In the genomic region with DNA sequence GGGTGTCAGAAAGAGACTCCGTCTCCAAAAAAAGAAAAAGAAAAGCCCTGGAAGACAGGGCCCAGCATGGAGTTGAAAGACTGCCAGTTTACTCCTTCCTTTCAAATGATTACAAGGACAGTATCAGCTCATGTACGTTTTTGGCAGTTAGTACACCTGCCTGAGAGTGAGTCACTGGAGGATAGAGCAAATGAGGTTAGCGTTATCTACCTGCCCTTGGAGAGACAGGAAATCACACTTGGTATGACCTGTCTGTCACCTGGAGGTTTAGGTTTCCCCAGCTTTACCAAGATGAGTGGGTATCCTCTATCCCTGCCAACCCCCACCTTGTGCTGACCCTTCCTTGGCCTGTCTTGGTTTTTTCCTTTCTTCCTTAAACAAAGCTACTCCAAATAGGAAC, we compare ENCODE assay signal across 9 cellular contexts.
DNase-seq lines count a peak whose midpoint lies in the region; ATAC-seq and TF ChIP-seq lines count a peak whose summit lies in the region.
"Had no signal": no experiment of that assay in that cellular context is flagged by ENCODE, and none has a peak within 500 bp of the region (broad histone marks: within the 10 kb centered on the region; RNA-seq: fewer than 3 reads in every experiment).

No MANE protein-coding gene starts in this region.

- ATAC-seq in GM19455 (IDR thresholded peaks at IDR 0.05; ENCODE audit: unreplicated experiment) (no peak), HG02840 (IDR thresholded peaks at IDR 0.05; ENCODE audit: low FRiP score, unreplicated experiment) (no peak), GM19397 (IDR thresholded peaks at IDR 0.05; ENCODE audit: unreplicated experiment) (no peak), HG03108 (IDR thresholded peaks at IDR 0.05; ENCODE audit: unreplicated experiment) (no peak)

- no peak for TF ChIP-seq POLR2A in prostate gland (IDR thresholded peaks at IDR 0.05)

- intact Hi-C loops in prostate gland (cut with DNase I), result no loop called here

- no peak overlapping the region for H2AFZ ChIP-seq in GM23248

- DNase-seq in GM23248 (no peak), NCI-H526 treated with DMSO at 0.1 percent for 48 hours (lab: John Stamatoyannopoulos, UW) (peak; percentile 29), prostate gland (ENCODE audit: low spot score) (peak; percentile 17)
- DNase-seq: SHP77 treated with DMSO at 0.1 percent for 48 hours had no signal

- peaks cover 81% of the 10 kb centered on the region for H3K79me2 ChIP-seq in GM23248 (ENCODE audit: insufficient read depth)

- WGBS in GM23248 (ENCODE audit: low coverage in 1 of 2, low lambda C conversion rate in 2 of 2, missing lambda C conversion rate in 2 of 2), 2 experiments, result 29 to 41% methylated on average over 3 of the region's 3 CpGs
- WGBS in esophagus, 2 donors, result 15 to 21% methylated on average over 3 of the region's 3 CpGs
- WGBS in prostate gland, result 12% methylated on average over 3 of the region's 3 CpGs

- TF ChIP-seq CTCF in prostate gland (IDR thresholded peaks at IDR 0.05), result no peak

- H3K27ac ChIP-seq in GM23248, result peak overlapping the region; percentile 50; the same call in 1 of the 2 replicates
- H3K27ac ChIP-seq in esophagus (ENCODE audit: low read depth in 2 of 2, low read length in 1 of 2), result peak overlapping the region; percentile 52 to 55
- peak overlapping the region; percentile 49 to 50 for H3K27ac ChIP-seq in prostate gland

- H3K9ac ChIP-seq in GM23248, result peak overlapping the region; percentile 14; the same call in 1 of the 2 replicates

- no peaks in the 10 kb centered on the region for H3K9me3 ChIP-seq in GM23248 (ENCODE audit: low read depth)
- H3K9me3 ChIP-seq in esophagus (ENCODE audit: control insufficient read depth in 2 of 2, insufficient read depth in 1 of 2, low read depth in 1 of 2, low read length in 1 of 2), result no peaks in the 10 kb centered on the region
- no peaks in the 10 kb centered on the region for H3K9me3 ChIP-seq in prostate gland

- H3K9me2 ChIP-seq in GM23248 (ENCODE audit: insufficient read depth), result no peaks in the 10 kb centered on the region

- in situ Hi-C loops in GM23248 (cut with MboI), result no loop called here

- H3K4me1 ChIP-seq in GM23248 (ENCODE audit: insufficient read depth) (peaks cover 81% of the 10 kb centered on the region), esophagus (ENCODE audit: control insufficient read depth in 2 of 2, insufficient read depth in 2 of 2, low read length in 1 of 2) (peaks cover 3 to 6% of the 10 kb centered on the region in 2 donors), prostate gland (replicated peaks) (peaks cover 12% of the 10 kb centered on the region)

- no peaks in the 10 kb centered on the region for H4K20me1 ChIP-seq in GM23248 (ENCODE audit: insufficient read depth)

- H3K36me3 ChIP-seq in GM23248 (ENCODE audit: low read depth) (no peaks in the 10 kb centered on the region), esophagus (ENCODE audit: control insufficient read depth in 2 of 2, insufficient read depth in 2 of 2, low read length in 1 of 2) (peaks cover 0 to 2% of the 10 kb centered on the region in 2 donors), prostate gland (no peaks in the 10 kb centered on the region)

- H3F3A ChIP-seq in GM23248 (ENCODE audit: insufficient read depth), result peaks cover 58% of the 10 kb centered on the region

- H3K4me2 ChIP-seq in GM23248 (ENCODE audit: unreplicated experiment), result peak overlapping the region; percentile 72

- H3K27me3 ChIP-seq in GM23248 (replicated peaks; ENCODE audit: insufficient read depth) (no peaks in the 10 kb centered on the region), esophagus (ENCODE audit: control insufficient read depth in 1 of 2, insufficient read depth in 2 of 2, low read length in 2 of 2) (no peaks in the 10 kb centered on the region), prostate gland (replicated peaks; ENCODE audit: insufficient read depth) (no peaks in the 10 kb centered on the region)

- H3K4me3 ChIP-seq in GM23248 (no peak overlapping the region), esophagus (ENCODE audit: low read depth in 1 of 2, low read length in 2 of 2) (no peak overlapping the region), prostate gland (no peak overlapping the region)
